21 cellular contexts compared by ENCODE assay signal in genomic region chr7:13312327-13312726, GRCh38.
DNase-seq lines count a peak whose midpoint lies in the region; ATAC-seq and TF ChIP-seq lines count a peak whose summit lies in the region.
"Had no signal": no experiment of that assay in that cellular context is flagged by ENCODE, and none has a peak within 500 bp of the region (broad histone marks: within the 10 kb centered on the region; RNA-seq: fewer than 3 reads in every experiment).

No MANE protein-coding gene starts in this region.

- no peaks in the 10 kb centered on the region for H3K4me1 Mint-ChIP-seq in endodermal cell
- H3K4me1 Mint-ChIP-seq: activated naive CD8-positive, alpha-beta T cell treated with anti-CD3 and anti-CD28 coated beads, Interleukin-2, amount 50 U/mL, for 24 hours; naive thymus-derived CD8-positive, alpha-beta T cell; T-cell had no signal

- WGBS in endodermal cell (ENCODE audit: insufficient coverage in 1 of 2, insufficient read length in 1 of 2), 2 experiments = 72% methylated on average over 5 of the region's 5 CpGs; no CpG with 5 or more reads in 1 of the 2 experiments

- H3K4me1 ChIP-seq in endodermal cell (ENCODE audit: control insufficient read depth, insufficient read depth, low read length) (no peaks in the 10 kb centered on the region), vagina (no peaks in the 10 kb centered on the region)
- H3K4me1 ChIP-seq: BLaER1, esophagus muscularis mucosa, suprapubic skin had no signal

- DNase-seq in ACHN (peak; percentile 12), EL (peak; percentile 1), NCI-H82 (lab: John Stamatoyannopoulos, UW) (peak; percentile 43), endodermal cell (peak; percentile 67), occipital lobe (lab: John Stamatoyannopoulos, UW) (no peak), vagina (ENCODE audit: extremely low spot score in 2 of 2) (no peak)
- DNase-seq: activated naive CD8-positive, alpha-beta T cell treated with anti-CD3 and anti-CD28 coated beads, Interleukin-2, amount 50 U/mL, for 24 hours; H9; naive thymus-derived CD8-positive, alpha-beta T cell; NCI-H2029; small intestine; stimulated activated CD4-positive, alpha-beta T cell treated with anti-CD3 and anti-CD28 coated beads, Interleukin-4, amount 100 ng/mL, for 4 hours; stimulated activated CD8-positive, alpha-beta memory T cell treated with anti-CD3 and anti-CD28 coated beads, Interleukin-4, amount 100 ng/mL, for 48 hours; T-cell had no signal

- no peak for ATAC-seq in GM18868 (IDR thresholded peaks at IDR 0.05; ENCODE audit: unreplicated experiment)
- ATAC-seq: activated naive CD8-positive, alpha-beta T cell treated with anti-CD3 and anti-CD28 coated beads, Interleukin-2, amount 50 U/mL, for 24 hours; naive thymus-derived CD8-positive, alpha-beta T cell; T-cell had no signal

- no peaks in the 10 kb centered on the region for H3K36me3 ChIP-seq in endodermal cell (ENCODE audit: control insufficient read depth, insufficient read depth, low read length)
- no peaks in the 10 kb centered on the region for H3K36me3 ChIP-seq in vagina
- H3K36me3 ChIP-seq: BLaER1, esophagus muscularis mucosa, suprapubic skin had no signal

- H3K9ac ChIP-seq in endodermal cell (ENCODE audit: extremely low read depth, low read length, poor library complexity, severe bottlenecking) = no peak overlapping the region
- H3K9ac ChIP-seq: BLaER1 had no signal

- no peak for TF ChIP-seq POLR2A in vagina (IDR thresholded peaks at IDR 0.05)

- no peaks in the 10 kb centered on the region for H3K27me3 ChIP-seq in endodermal cell (ENCODE audit: control insufficient read depth, insufficient read depth, low read length, poor library complexity, severe bottlenecking)
- no peaks in the 10 kb centered on the region for H3K27me3 ChIP-seq in vagina
- H3K27me3 ChIP-seq: BLaER1, esophagus muscularis mucosa, suprapubic skin had no signal

- in situ Hi-C loops in ACHN (cut with HindIII; ENCODE audit: low pct_ligation_motif_present, low pct_unique_long_range_greater_than_20kb, low sequenced_read_pairs) = no loop called here

- H3K4me3 ChIP-seq in endodermal cell (ENCODE audit: low read length) (peak overlapping the region; percentile 47), vagina (no peak overlapping the region)
- H3K4me3 ChIP-seq: BLaER1, esophagus muscularis mucosa, lung, suprapubic skin had no signal

- H3K27me3 Mint-ChIP-seq in endodermal cell (ENCODE audit: insufficient read depth) = no peaks in the 10 kb centered on the region
- H3K27me3 Mint-ChIP-seq: activated naive CD8-positive, alpha-beta T cell treated with anti-CD3 and anti-CD28 coated beads, Interleukin-2, amount 50 U/mL, for 24 hours; naive thymus-derived CD8-positive, alpha-beta T cell; progenitor cell of endocrine pancreas; T-cell had no signal

- TF ChIP-seq CTCF in endodermal cell (conservative IDR thresholded peaks at IDR 0.05) (no peak), vagina (IDR thresholded peaks at IDR 0.05) (no peak)

- H3K27ac ChIP-seq in endodermal cell (ENCODE audit: low read depth, low read length) = no peak overlapping the region
- H3K27ac ChIP-seq in vagina = no peak overlapping the region
- H3K27ac ChIP-seq: BLaER1, esophagus muscularis mucosa, suprapubic skin had no signal

- H3K9me3 ChIP-seq in endodermal cell (ENCODE audit: control insufficient read depth, low read length) (peaks cover 56% of the 10 kb centered on the region), vagina (no peaks in the 10 kb centered on the region)
- H3K9me3 ChIP-seq: esophagus muscularis mucosa, suprapubic skin had no signal

- peaks cover 62% of the 10 kb centered on the region for H3K9me3 Mint-ChIP-seq in endodermal cell

- H3K4me3 Mint-ChIP-seq in endodermal cell = no peak overlapping the region
- H3K4me3 Mint-ChIP-seq: activated naive CD8-positive, alpha-beta T cell treated with anti-CD3 and anti-CD28 coated beads, Interleukin-2, amount 50 U/mL, for 24 hours; activated T-helper 1 cell treated with anti-CD3 and anti-CD28 coated beads, Interleukin-12 subunit alpha, Interleukin-12 subunit beta, Interleukin-2, Interleukin-4 antibody, amounts not matched to agents 30 ng/mL and 10 ng/mL and 1 ng/mL, durations not matched to agents 14 hours and 24 hours and 36 hours; H9; naive thymus-derived CD8-positive, alpha-beta T cell; T-cell had no signal

- H3K27ac Mint-ChIP-seq in endodermal cell = no peak overlapping the region
- H3K27ac Mint-ChIP-seq: activated naive CD8-positive, alpha-beta T cell treated with anti-CD3 and anti-CD28 coated beads, Interleukin-2, amount 50 U/mL, for 24 hours; activated T-helper 1 cell treated with anti-CD3 and anti-CD28 coated beads, Interleukin-12 subunit alpha, Interleukin-12 subunit beta, Interleukin-2, Interleukin-4 antibody, amounts not matched to agents 30 ng/mL and 10 ng/mL and 1 ng/mL, durations not matched to agents 14 hours and 24 hours and 36 hours; H9; naive thymus-derived CD8-positive, alpha-beta T cell; progenitor cell of endocrine pancreas; T-cell had no signal

- intact Hi-C loops in vagina (cut with DNase I) = no loop called here

- peaks cover 18% of the 10 kb centered on the region for H3K36me3 Mint-ChIP-seq in endodermal cell (ENCODE audit: low read depth)
- H3K36me3 Mint-ChIP-seq: naive thymus-derived CD8-positive, alpha-beta T cell; T-cell had no signal

Comparison
In these comparisons a context has a peak if more than half of its experiments do, and no peak if none do; other contexts are left out.
1. DNase-seq: peak in ACHN (single experiment), EL (single experiment), NCI-H82 (single experiment) and endodermal cell (single experiment); none in occipital lobe (single experiment) and vagina (0 of 2).